ENCODE assay signal across 11 cellular contexts in genomic region chr17:12342609-12343248, GRCh38.
DNase-seq lines count a peak whose midpoint lies in the region; ATAC-seq and TF ChIP-seq lines count a peak whose summit lies in the region.
"Had no signal": no experiment of that assay in that cellular context is flagged by ENCODE, and none has a peak within 500 bp of the region (broad histone marks: within the 10 kb centered on the region; RNA-seq: fewer than 3 reads in every experiment).

No MANE protein-coding gene starts in this region.

- ATAC-seq in HG02759 (IDR thresholded peaks at IDR 0.05; ENCODE audit: unreplicated experiment) (peak; percentile 57), GM21367 (IDR thresholded peaks at IDR 0.05; ENCODE audit: unreplicated experiment) (no peak)

- peak overlapping the region; percentile 17 for H3K27ac ChIP-seq in rectal smooth muscle tissue (ENCODE audit: low read depth, low read length)
- H3K27ac ChIP-seq: BLaER1 treated with 17β-estradiol and CSF1 and Interleukin-3, amounts not matched to agents 10 nM and 100 nM; SK-N-MC had no signal

- no peaks in the 10 kb centered on the region for H3K27me3 ChIP-seq in rectal smooth muscle tissue (ENCODE audit: control insufficient read depth, insufficient read depth, low read length)
- H3K27me3 ChIP-seq: BLaER1 treated with 17β-estradiol and CSF1 and Interleukin-3, amounts not matched to agents 10 nM and 100 nM had no signal

- no peak overlapping the region for H3K9ac ChIP-seq in rectal smooth muscle tissue (ENCODE audit: low read length)
- H3K9ac ChIP-seq: BLaER1 treated with 17β-estradiol and CSF1 and Interleukin-3, amounts not matched to agents 10 nM and 100 nM had no signal

- H3K4me1 ChIP-seq in rectal smooth muscle tissue (ENCODE audit: control insufficient read depth, insufficient read depth, low read length), result peaks cover 3% of the 10 kb centered on the region

- H3K36me3 ChIP-seq in rectal smooth muscle tissue (ENCODE audit: control insufficient read depth, insufficient read depth, low read length), result no peaks in the 10 kb centered on the region
- H3K36me3 ChIP-seq: BLaER1 treated with 17β-estradiol and CSF1 and Interleukin-3, amounts not matched to agents 10 nM and 100 nM had no signal

- TF ChIP-seq CTCF in cardiac fibroblast (IDR thresholded peaks at IDR 0.05; ENCODE audit: low read depth, low read length), result peak; percentile 55

- no peak overlapping the region for H3K4me3 ChIP-seq in cardiac fibroblast (replicated peaks in 1 of 2; ENCODE audit: low read depth in 2 of 2, low read length in 2 of 2)
- H3K4me3 ChIP-seq in rectal smooth muscle tissue (ENCODE audit: low read length), result no peak overlapping the region
- H3K4me3 ChIP-seq: BLaER1 treated with 17β-estradiol and CSF1 and Interleukin-3, amounts not matched to agents 10 nM and 100 nM; SK-N-MC had no signal

- DNase-seq in SHP77 (lab: John Stamatoyannopoulos, UW) (peak; percentile 6 to 18), SHP77 treated with DMSO at 0.1 percent for 48 hours (lab: John Stamatoyannopoulos, UW) (no peak), cardiac fibroblast (ENCODE audit: low read depth in 2 of 2) (peak in 1 of 2 donors; percentile 51), NCI-H2107 treated with DMSO at 0.1 percent for 48 hours (lab: John Stamatoyannopoulos, UW; ENCODE audit: unreplicated experiment) (no peak), NCI-H524 treated with DMSO at 0.1 percent for 48 hours (lab: John Stamatoyannopoulos, UW) (no peak)
- DNase-seq: naive B cell had no signal

Comparison
In these comparisons a context has a peak if more than half of its experiments do, and no peak if none do; other contexts are left out.
1. DNase-seq: peak in SHP77 (2 of 2); none in SHP77 treated with DMSO at 0.1 percent for 48 hours (single experiment), NCI-H2107 treated with DMSO at 0.1 percent for 48 hours (single experiment) and NCI-H524 treated with DMSO at 0.1 percent for 48 hours (single experiment).